Comparison of ENCODE assay signal across 2 cellular contexts in the genomic region with DNA sequence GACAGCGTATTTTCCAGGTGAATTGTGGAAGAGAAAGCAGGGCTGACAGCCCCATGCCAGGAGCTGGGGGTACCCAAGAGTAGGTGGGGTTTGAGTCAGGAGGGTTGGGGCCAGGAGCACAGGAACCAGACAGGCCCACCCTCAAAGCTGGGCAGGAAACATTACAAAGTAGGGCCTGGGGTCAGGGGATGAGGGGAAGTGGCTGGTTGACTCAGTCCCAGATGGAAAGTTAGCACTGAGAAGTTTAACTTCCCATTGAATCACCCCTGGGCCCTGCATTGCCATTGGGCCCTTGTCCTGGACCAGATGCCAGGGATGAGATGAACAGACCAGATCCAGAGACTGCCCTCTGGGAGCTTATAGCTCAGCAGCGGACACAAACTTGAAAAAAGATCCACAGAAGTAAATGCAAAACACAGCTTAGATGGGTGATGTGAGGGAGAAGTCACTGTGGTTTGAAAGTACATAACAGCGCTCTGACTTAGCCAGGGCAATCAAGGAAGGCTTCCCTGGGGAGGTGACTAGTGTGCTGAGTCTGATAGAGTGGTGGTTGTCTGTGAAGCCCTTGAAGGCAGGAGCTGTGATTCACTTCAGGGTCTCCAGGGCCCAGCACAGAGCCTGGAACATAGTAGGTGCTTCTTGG.
TF ChIP-seq lines count a peak whose summit lies in the region.

No MANE protein-coding gene starts in this region.

TF ChIP-seq in endothelial cell of umbilical vein, 7 proteins besides CTCF, POLR2A, EP300 and RAD21:
- TF ChIP-seq FOS (IDR thresholded peaks at IDR 0.05; ENCODE audit: borderline replicate concordance, insufficient read depth, low read length) (peak; percentile 94), POLR2AphosphoS5 (IDR thresholded peaks at IDR 0.05; ENCODE audit: insufficient read depth, low read depth, low read length) (peak; percentile 85), MAX (IDR thresholded peaks at IDR 0.05; ENCODE audit: insufficient read depth, insufficient read length) (no peak), EZH2 (IDR thresholded peaks at IDR 0.05; ENCODE audit: borderline replicate concordance, low read depth, low read length, severe bottlenecking) (no peak), GATA2 (IDR thresholded peaks at IDR 0.05; ENCODE audit: insufficient read depth, insufficient read length, low read depth, low read length) (peak; percentile 69), JUN (IDR thresholded peaks at IDR 0.05; ENCODE audit: borderline replicate concordance, insufficient read depth, insufficient read length, low read depth) (peak; percentile 53), MYC (IDR thresholded peaks at IDR 0.05; ENCODE audit: low read depth, low read length) (no peak)

TF ChIP-seq in HEK293T, 16 proteins besides CTCF, POLR2A, EP300 and RAD21:
- no peak for TF ChIP-seq TARDBP (IDR thresholded peaks at IDR 0.05)
- TF ChIP-seq HDGF (IDR thresholded peaks at IDR 0.05; ENCODE audit: borderline replicate concordance): no peak
- TF ChIP-seq L3MBTL2 (conservative IDR thresholded peaks at IDR 0.05): no peak
- no peak for TF ChIP-seq FOXK2 (IDR thresholded peaks at IDR 0.05)
- no peak for TF ChIP-seq BHLHE40 (IDR thresholded peaks at IDR 0.05; ENCODE audit: borderline replicate concordance)
TF ChIP-seq in HEK293T: peak in this region for 0.
